ENCODE assay signal across 9 cellular contexts in the genomic region with DNA sequence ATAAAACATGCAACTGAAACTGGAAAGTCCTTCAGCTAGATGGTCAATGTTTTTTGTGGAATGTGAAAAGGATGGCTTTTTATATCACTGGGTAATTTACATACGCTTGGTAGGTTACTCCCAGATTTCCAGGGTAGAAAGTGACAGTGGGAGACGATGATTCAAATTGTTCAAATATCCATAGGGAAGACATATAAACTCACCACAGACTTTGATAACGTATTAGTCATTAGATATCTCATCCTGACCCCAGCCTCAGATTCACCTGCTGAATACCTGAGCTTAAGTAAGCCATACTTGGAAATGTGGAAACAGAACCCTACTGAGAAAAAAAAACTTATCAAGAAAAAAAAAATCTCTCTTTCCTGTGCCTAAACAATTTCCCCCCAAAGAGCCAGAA.
"Had no signal": no experiment of that assay in that cellular context is flagged by ENCODE, and none has a peak within 500 bp of the region (broad histone marks: within the 10 kb centered on the region; RNA-seq: fewer than 3 reads in every experiment).

No MANE protein-coding gene starts in this region.

- H3K27me3 ChIP-seq: right atrium auricular region, tibial artery had no signal

- DNase-seq: activated B cell treated with CpG ODN at 0.5 μM for 24 hours; activated naive CD8-positive, alpha-beta T cell treated with anti-CD3 and anti-CD28 coated beads, Interleukin-2, amount 10 ng/mL, durations not matched to agents 7 days and 5 days; tibial artery had no signal

- H3K4me3 ChIP-seq: right atrium auricular region, SK-N-MC, smooth muscle cell, tibial artery had no signal

- H3K27me3 Mint-ChIP-seq: activated B cell treated with CpG ODN at 0.5 μM for 24 hours had no signal

- H3K4me1 Mint-ChIP-seq: activated B cell treated with CpG ODN at 0.5 μM for 24 hours had no signal

- H3K36me3 Mint-ChIP-seq: activated naive CD8-positive, alpha-beta T cell treated with anti-CD3 and anti-CD28 coated beads, Interleukin-2, amount 10 ng/mL, durations not matched to agents 7 days and 5 days; mesothelial cell of epicardium had no signal

- H3K27ac Mint-ChIP-seq: activated B cell treated with CpG ODN at 0.5 μM for 24 hours; activated CD4-positive, alpha-beta T cell treated with anti-CD3 and anti-CD28 coated beads, Interleukin-2, amount 10 ng/mL, durations not matched to agents 24 days and 14 days; activated naive CD8-positive, alpha-beta T cell treated with anti-CD3 and anti-CD28 coated beads, Interleukin-2, amount 10 ng/mL, durations not matched to agents 7 days and 5 days; mesothelial cell of epicardium; T-helper 1 cell treated with Interleukin-12 subunit alpha and Interleukin-12 subunit beta and Interleukin-4 antibody, amounts not matched to agents 30 μg/mL and 1 μg/mL, for 36 hours had no signal

- H3K9me3 Mint-ChIP-seq: activated B cell treated with CpG ODN at 0.5 μM for 24 hours; activated CD4-positive, alpha-beta T cell treated with anti-CD3 and anti-CD28 coated beads, Interleukin-2, amount 10 ng/mL, durations not matched to agents 24 days and 14 days; activated naive CD8-positive, alpha-beta T cell treated with anti-CD3 and anti-CD28 coated beads, Interleukin-2, amount 10 ng/mL, durations not matched to agents 7 days and 5 days; T-helper 1 cell treated with Interleukin-12 subunit alpha and Interleukin-12 subunit beta and Interleukin-4 antibody, amounts not matched to agents 30 μg/mL and 1 μg/mL, for 36 hours had no signal

- H3K4me1 ChIP-seq: right atrium auricular region, tibial artery had no signal

- H3K27ac ChIP-seq: right atrium auricular region, SK-N-MC, tibial artery had no signal

- H3K4me3 Mint-ChIP-seq: activated B cell treated with CpG ODN at 0.5 μM for 24 hours; activated CD4-positive, alpha-beta T cell treated with anti-CD3 and anti-CD28 coated beads, Interleukin-2, amount 10 ng/mL, durations not matched to agents 24 days and 14 days; activated naive CD8-positive, alpha-beta T cell treated with anti-CD3 and anti-CD28 coated beads, Interleukin-2, amount 10 ng/mL, durations not matched to agents 7 days and 5 days; mesothelial cell of epicardium; T-helper 1 cell treated with Interleukin-12 subunit alpha and Interleukin-12 subunit beta and Interleukin-4 antibody, amounts not matched to agents 30 μg/mL and 1 μg/mL, for 36 hours had no signal
